ENCODE assay signal across 19 cellular contexts in the genomic region with DNA sequence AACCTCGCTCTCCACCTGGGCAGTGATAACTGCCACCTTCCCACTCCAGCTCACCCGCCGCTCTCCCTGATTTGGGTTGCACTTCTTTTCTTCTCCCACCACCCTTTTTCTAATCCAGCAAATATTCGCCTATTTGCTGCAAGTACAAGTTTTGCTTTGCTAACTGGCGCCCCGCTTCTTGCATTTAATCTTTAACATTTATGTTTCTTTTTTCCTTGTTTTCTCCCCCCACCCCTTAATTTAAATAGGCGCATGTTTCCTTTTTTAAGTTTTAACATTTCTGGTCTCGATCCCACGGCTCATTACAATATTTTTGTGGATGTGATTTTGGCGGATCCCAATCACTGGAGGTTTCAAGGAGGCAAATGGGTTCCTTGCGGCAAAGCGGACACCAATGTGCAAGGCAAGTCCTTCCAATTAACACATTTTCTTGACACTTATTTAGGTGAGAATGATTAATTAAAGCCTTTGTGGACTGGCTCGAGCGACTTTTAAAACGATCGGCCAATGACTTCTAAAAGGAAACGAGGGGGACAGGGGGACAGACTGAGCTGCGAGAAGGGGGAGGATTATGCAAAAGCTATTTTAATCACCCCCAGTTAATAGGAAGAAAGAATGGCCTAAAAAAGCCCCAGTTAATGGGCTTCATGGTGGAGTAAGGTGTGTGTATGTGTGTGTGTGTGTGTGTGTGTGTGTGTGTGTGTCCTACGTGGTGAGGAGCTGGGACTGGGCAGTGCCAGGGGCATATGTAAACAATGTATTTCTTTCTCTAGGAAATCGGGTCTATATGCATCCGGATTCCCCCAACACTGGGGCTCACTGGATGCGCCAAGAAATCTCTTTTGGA. TPM values are rescaled to one million over a fixed set of nuclear protein-coding genes. Genes with fewer than 3 reads are reported as not detected.
DNase-seq lines count a peak whose midpoint lies in the region; ATAC-seq and TF ChIP-seq lines count a peak whose summit lies in the region.
"Had no signal": no experiment of that assay in that cellular context is flagged by ENCODE, and none has a peak within 500 bp of the region (broad histone marks: within the 10 kb centered on the region; RNA-seq: fewer than 3 reads in every experiment).

No MANE protein-coding gene starts in this region.

- peaks cover 100% of the 10 kb centered on the region for H3K27me3 Mint-ChIP-seq in nephron progenitor cell (ENCODE audit: low read depth, poor library complexity)

- no peak overlapping the region for H3K27ac Mint-ChIP-seq in nephron progenitor cell

- H3K9me3 ChIP-seq in left lung: no peaks in the 10 kb centered on the region
- H3K9me3 ChIP-seq: neutrophil had no signal

- H3K27ac ChIP-seq in angular gyrus (ENCODE audit: low read depth, low read length): peak overlapping the region; percentile 41
- no peak overlapping the region for H3K27ac ChIP-seq in left lung
- H3K27ac ChIP-seq: 22Rv1, neutrophil had no signal

- H3K4me3 ChIP-seq in GM08714 (ENCODE audit: low read length): peak overlapping the region; percentile 3; the same call in 1 of the 2 replicates
- H3K4me3 ChIP-seq in left lung: no peak overlapping the region
- H3K4me3 ChIP-seq in foreskin fibroblast (ENCODE audit: low read depth in 1 of 2, low read length in 2 of 2): no peak overlapping the region

- intact Hi-C loops in left lung (cut with DNase I): no loop called here

- no peak for TF ChIP-seq CTCF in nephron progenitor cell (IDR thresholded peaks at IDR 0.05)
- TF ChIP-seq CTCF in left lung (IDR thresholded peaks at IDR 0.05): no peak
- TF ChIP-seq CTCF in foreskin fibroblast (IDR thresholded peaks at IDR 0.05; ENCODE audit: low read depth, low read length): no peak

- no peak for ATAC-seq in left lung
- ATAC-seq: HCT116, PC-3 had no signal

- H3K36me3 Mint-ChIP-seq in nephron progenitor cell (ENCODE audit: low read depth): no peaks in the 10 kb centered on the region

- H3K27me3 ChIP-seq in left lung: peaks cover 86 to 99% of the 10 kb centered on the region in 2 donors

- peaks cover 38% of the 10 kb centered on the region for H3K4me1 Mint-ChIP-seq in nephron progenitor cell

- peaks cover 3% of the 10 kb centered on the region for H3K9me3 Mint-ChIP-seq in nephron progenitor cell

- peaks cover 11 to 40% of the 10 kb centered on the region in 2 donors for H3K4me1 ChIP-seq in left lung

- H3K4me3 Mint-ChIP-seq in nephron progenitor cell: no peak overlapping the region

- DNase-seq in DMS79 treated with DMSO at 0.1 percent for 48 hours (lab: John Stamatoyannopoulos, UW) (peak; percentile 41), DMS79 (lab: John Stamatoyannopoulos, UW) (no peak), nephron progenitor cell (peak; percentile 4), CD1c-positive myeloid dendritic cell (ENCODE audit: extremely low spot score) (no peak), left lung (no peak), foreskin fibroblast (no peak)
- DNase-seq: activated naive CD4-positive, alpha-beta T cell treated with Interleukin-2 at 50 U/mL for 16 hours; central memory CD4-positive, alpha-beta T cell; head of caudate nucleus; left colon; PC-3; SW 1271 had no signal

- no peaks in the 10 kb centered on the region for H3K36me3 ChIP-seq in left lung
- H3K36me3 ChIP-seq: neutrophil had no signal

RNA-seq across cellular contexts. Expression of gene TBR1, which starts 1.6 kb away (rescaled TPM):
- total RNA-seq in left lung: under 1 TPM in 1 of 2 donors, not detected in 1; 0.08 TPM
- total RNA-seq: epithelial cell of proximal tubule, left colon, PC-3, subcutaneous adipose tissue had no signal

Comparison
In these comparisons a context has a peak if more than half of its experiments do, and no peak if none do; other contexts are left out.
1. DNase-seq: peak in DMS79 treated with DMSO at 0.1 percent for 48 hours (single experiment) and nephron progenitor cell (single experiment); none in DMS79 (single experiment), CD1c-positive myeloid dendritic cell (single experiment), left lung (0 of 2) and foreskin fibroblast (0 of 2).